In the genomic region with DNA sequence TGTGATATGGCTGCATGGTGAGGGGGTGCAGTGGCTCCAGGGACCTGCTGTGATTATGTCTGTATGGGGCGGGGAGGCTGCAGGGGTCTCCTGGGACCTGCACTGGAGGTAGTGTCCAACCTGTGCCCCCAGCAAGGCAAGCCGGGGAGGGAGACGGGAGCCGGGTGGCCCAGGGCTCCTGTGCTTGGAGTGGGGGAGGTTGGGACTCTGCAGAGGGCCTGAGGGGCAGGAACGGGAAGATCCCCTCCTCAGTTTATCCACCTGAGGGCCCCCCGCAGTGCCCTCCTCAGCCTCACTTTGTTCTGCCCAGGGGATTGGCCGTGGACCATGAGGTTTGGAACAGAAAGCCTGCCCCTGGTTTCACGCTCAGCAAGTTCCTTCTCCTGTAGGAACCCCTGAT, we compare ENCODE assay signal across 13 cellular contexts.
"Had no signal": no experiment of that assay in that cellular context is flagged by ENCODE, and none has a peak within 500 bp of the region (broad histone marks: within the 10 kb centered on the region; RNA-seq: fewer than 3 reads in every experiment).

No MANE protein-coding gene starts in this region.

- H3K9me3 Mint-ChIP-seq: activated CD8-positive, alpha-beta T cell treated with anti-CD3 and anti-CD28 coated beads for 36 hours had no signal

- H3K9me3 ChIP-seq: heart left ventricle had no signal

- DNase-seq: activated CD4-positive, alpha-beta T cell treated with anti-CD3 and anti-CD28 coated beads for 48 hours; activated CD8-positive, alpha-beta T cell treated with anti-CD3 and anti-CD28 coated beads for 36 hours; endodermal cell; left cardiac atrium; naive thymus-derived CD4-positive, alpha-beta T cell; stimulated activated CD4-positive, alpha-beta T cell treated with anti-CD3 and anti-CD28 coated beads, Interleukin-4, amount 100 ng/mL, for 4 hours; stimulated activated CD8-positive, alpha-beta memory T cell treated with anti-CD3 and anti-CD28 coated beads, Interleukin-4, amount 100 ng/mL, for 48 hours; stimulated activated naive CD4-positive, alpha-beta T cell treated with Interleukin-2 at 50 U/mL for 16 hours; T-helper 17 cell had no signal

- FAIRE-seq: frontal cortex had no signal

- H3K27me3 ChIP-seq: dorsolateral prefrontal cortex, heart left ventricle had no signal

- H3K4me3 ChIP-seq: dorsolateral prefrontal cortex, heart left ventricle, skin epidermis had no signal

- H3K27me3 Mint-ChIP-seq: activated CD8-positive, alpha-beta T cell treated with anti-CD3 and anti-CD28 coated beads for 36 hours had no signal

- H3K4me3 Mint-ChIP-seq: activated CD8-positive, alpha-beta T cell treated with anti-CD3 and anti-CD28 coated beads for 36 hours; endodermal cell; naive thymus-derived CD4-positive, alpha-beta T cell had no signal

- H3K27ac ChIP-seq: dorsolateral prefrontal cortex, heart left ventricle, skin epidermis had no signal

- H3K36me3 ChIP-seq: heart left ventricle had no signal

- H3K27ac Mint-ChIP-seq: activated CD8-positive, alpha-beta T cell treated with anti-CD3 and anti-CD28 coated beads for 36 hours; endodermal cell; naive thymus-derived CD4-positive, alpha-beta T cell; T-helper 17 cell had no signal
